In the genomic region with DNA sequence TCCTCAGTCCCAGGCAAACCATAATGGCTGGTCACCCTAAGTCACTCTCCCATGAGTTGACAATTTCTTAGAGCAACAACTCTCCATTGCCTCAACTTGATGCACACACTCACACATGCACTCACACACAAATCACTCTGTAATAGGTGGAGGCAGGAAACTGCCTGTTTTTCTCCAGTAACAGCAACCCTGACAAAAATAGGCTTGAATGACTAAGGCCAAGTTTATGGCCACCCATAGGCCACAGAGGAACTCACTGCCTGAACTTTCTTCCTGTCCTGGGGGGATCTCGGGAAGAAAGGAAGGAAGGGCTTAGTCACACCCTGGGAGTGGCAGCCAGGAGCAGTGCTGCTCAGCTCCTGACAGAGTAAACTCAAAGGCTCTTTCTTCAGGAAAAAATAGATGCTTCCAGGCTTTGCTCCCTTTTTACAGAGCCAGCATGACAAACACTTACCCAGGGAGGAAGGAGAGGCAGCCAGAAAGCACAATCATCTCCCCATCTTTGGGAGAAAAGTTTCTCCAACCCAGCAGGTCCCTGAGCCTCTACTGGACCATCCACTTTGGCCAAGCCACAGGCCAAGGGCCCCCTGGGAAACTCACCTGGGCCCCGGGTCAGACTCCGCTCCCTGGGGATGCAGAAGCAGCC, we compare ENCODE assay signal across 8 cellular contexts. TPM values are rescaled to one million over a fixed set of nuclear protein-coding genes. Genes with fewer than 3 reads are reported as not detected.
A peak's percentile ranks its signal among the peaks of the same experiment; 100 is the strongest.
DNase-seq lines count a peak whose midpoint lies in the region; ATAC-seq lines count a peak whose summit lies in the region.

No MANE protein-coding gene starts in this region.

- no peak for ATAC-seq in HG03342 (IDR thresholded peaks at IDR 0.05; ENCODE audit: unreplicated experiment)
- no peak for ATAC-seq in GM21737 (IDR thresholded peaks at IDR 0.05; ENCODE audit: unreplicated experiment)
- no peak for ATAC-seq in activated CD4-positive, CD25-positive, alpha-beta regulatory T cell treated with anti-CD3 and anti-CD28 coated beads, Interleukin-2, amount 50 U/mL, for 24 hours

- in situ Hi-C loops in SK-MEL-5 (cut with HindIII; ENCODE audit: low pct_unique_long_range_greater_than_20kb, low sequenced_read_pairs) = no loop called here

- peak; percentile 96 for DNase-seq in EL
- peak; percentile 74 for DNase-seq in SK-MEL-5 (ENCODE audit: low read depth, low spot score)
- peak; percentile 95 for DNase-seq in foreskin melanocyte
- peak; percentile 92 for DNase-seq in pulmonary artery endothelial cell (ENCODE audit: low read depth, low spot score)
- no peak for DNase-seq in NCI-H510A treated with DMSO at 0.1 percent for 48 hours (lab: John Stamatoyannopoulos, UW)

RNA-seq across cellular contexts. Expression of a gene that starts 0.4 kb away (rescaled TPM):
- total RNA-seq in SK-MEL-5 (2014; rRNA removed; shearing (Covaris generic)) = 21.8 and 22.1 TPM in 2 replicates
- polyA plus RNA-seq in SK-MEL-5 (2015; cell fraction: cytosol; rRNA removed) = 12.5 and 20.5 TPM in 2 replicates
- 68.1 and 109 TPM in 2 replicates for polyA plus RNA-seq in SK-MEL-5 (2015; cell fraction: nucleus; rRNA removed)
- total RNA-seq in pulmonary artery endothelial cell = 2.5 and 5.5 TPM in 2 replicates
